In genomic region chr5:126124706-126125345, GRCh38 we compare ENCODE assay signal across 12 cellular contexts.
DNase-seq lines count a peak whose midpoint lies in the region; TF ChIP-seq lines count a peak whose summit lies in the region.
"Had no signal": no experiment of that assay in that cellular context is flagged by ENCODE, and none has a peak within 500 bp of the region (broad histone marks: within the 10 kb centered on the region; RNA-seq: fewer than 3 reads in every experiment).

No MANE protein-coding gene starts in this region.

- H3K9me3 Mint-ChIP-seq in activated CD4-positive, alpha-beta T cell treated with anti-CD3 and anti-CD28 coated beads, Interleukin-2, amount 10 ng/mL, durations not matched to agents 7 days and 5 days, result no peaks in the 10 kb centered on the region

- H3K4me2 ChIP-seq in hepatocyte, result no peak overlapping the region

- H2AFZ ChIP-seq in hepatocyte, result no peak overlapping the region

- no peak overlapping the region for H3K4me3 Mint-ChIP-seq in activated CD4-positive, alpha-beta T cell treated with anti-CD3 and anti-CD28 coated beads, Interleukin-2, amount 10 ng/mL, durations not matched to agents 7 days and 5 days
- H3K4me3 Mint-ChIP-seq: B cell had no signal

- peak; percentile 26 for DNase-seq in AG04449 (ENCODE audit: low read depth, low spot score)
- DNase-seq in adipocyte (ENCODE audit: low read depth), result peak; percentile 80
- DNase-seq in NCI-H526 (lab: John Stamatoyannopoulos, UW), result no peak
- no peak for DNase-seq in Ammon's horn (ENCODE audit: low spot score)
- no peak for DNase-seq in activated CD4-positive, alpha-beta T cell treated with anti-CD3 and anti-CD28 coated beads, Interleukin-2, amount 10 ng/mL, durations not matched to agents 7 days and 5 days
- DNase-seq in hepatocyte (ENCODE audit: low spot score), result no peak
- DNase-seq: islet precursor cell, posterior cingulate gyrus, upper lobe of right lung had no signal

- H3K4me1 ChIP-seq in HUES48 (ENCODE audit: control insufficient read depth, insufficient read depth, low read length) (peaks cover 34% of the 10 kb centered on the region), adipocyte (ENCODE audit: control insufficient read depth, insufficient read depth, low read length) (peaks cover 12% of the 10 kb centered on the region), iPS-18a (ENCODE audit: control insufficient read depth, low read depth, low read length) (peaks cover 42% of the 10 kb centered on the region), hepatocyte (ENCODE audit: insufficient read depth) (no peaks in the 10 kb centered on the region)
- H3K4me1 ChIP-seq: upper lobe of right lung had no signal

- H3K36me3 ChIP-seq in HUES48 (ENCODE audit: control insufficient read depth, insufficient read depth, low read length) (no peaks in the 10 kb centered on the region), adipocyte (ENCODE audit: control insufficient read depth, insufficient read depth, low read length, severe bottlenecking) (no peaks in the 10 kb centered on the region), iPS-18a (ENCODE audit: control insufficient read depth, low read depth, low read length) (no peaks in the 10 kb centered on the region), hepatocyte (replicated peaks; ENCODE audit: insufficient read depth, low read depth) (no peaks in the 10 kb centered on the region)
- H3K36me3 ChIP-seq: upper lobe of right lung had no signal

- no peaks in the 10 kb centered on the region for H4K20me1 ChIP-seq in hepatocyte (ENCODE audit: insufficient read depth, poor library complexity, severe bottlenecking)

- no peaks in the 10 kb centered on the region for H3K79me2 ChIP-seq in hepatocyte

- H3K36me3 Mint-ChIP-seq in activated CD4-positive, alpha-beta T cell treated with anti-CD3 and anti-CD28 coated beads, Interleukin-2, amount 10 ng/mL, durations not matched to agents 7 days and 5 days (ENCODE audit: low read depth), result no peaks in the 10 kb centered on the region

- H3K9me3 ChIP-seq in HUES48 (ENCODE audit: control insufficient read depth, insufficient read depth, low read length) (no peaks in the 10 kb centered on the region), adipocyte (ENCODE audit: control insufficient read depth, low read length) (no peaks in the 10 kb centered on the region), iPS-18a (ENCODE audit: control insufficient read depth, low read depth, low read length) (no peaks in the 10 kb centered on the region), hepatocyte (ENCODE audit: low read depth) (no peaks in the 10 kb centered on the region)
- H3K9me3 ChIP-seq: upper lobe of right lung had no signal

- H3K4me1 Mint-ChIP-seq in activated CD4-positive, alpha-beta T cell treated with anti-CD3 and anti-CD28 coated beads, Interleukin-2, amount 10 ng/mL, durations not matched to agents 7 days and 5 days, result no peaks in the 10 kb centered on the region
- H3K4me1 Mint-ChIP-seq: B cell had no signal

- CTCF ChIA-PET in AG04449 (lab: Yijun Ruan, JAX), result interaction anchor here (1.4 kb wide), 1 partner anchor 10 kb away, joined by 3 read pairs; no protein-coding TSS in a partner anchor
- CTCF ChIA-PET in activated CD4-positive, alpha-beta T cell treated with anti-CD3 and anti-CD28 coated beads, Interleukin-2, amount 10 ng/mL, durations not matched to agents 7 days and 5 days (lab: Charles Lee), result no interaction called here

- TF ChIP-seq CTCF in AG04449 (IDR thresholded peaks at IDR 0.05; ENCODE audit: insufficient read depth, low read length, missing control alignments) (no peak), hepatocyte (IDR thresholded peaks at IDR 0.05; ENCODE audit: poor library complexity) (no peak)

- H3K27ac Mint-ChIP-seq in activated CD4-positive, alpha-beta T cell treated with anti-CD3 and anti-CD28 coated beads, Interleukin-2, amount 10 ng/mL, durations not matched to agents 7 days and 5 days, result no peak overlapping the region
- H3K27ac Mint-ChIP-seq: B cell had no signal

- H3K4me3 ChIP-seq in AG04449 (ENCODE audit: low read depth, low read length) (no peak overlapping the region), HUES48 (ENCODE audit: low read depth, low read length) (no peak overlapping the region), adipocyte (ENCODE audit: low read length) (no peak overlapping the region), iPS-18a (ENCODE audit: low read length) (no peak overlapping the region), hepatocyte (no peak overlapping the region)
- H3K4me3 ChIP-seq: upper lobe of right lung had no signal

- no peaks in the 10 kb centered on the region for H3K27me3 Mint-ChIP-seq in activated CD4-positive, alpha-beta T cell treated with anti-CD3 and anti-CD28 coated beads, Interleukin-2, amount 10 ng/mL, durations not matched to agents 7 days and 5 days

- H3K9me2 ChIP-seq in hepatocyte (replicated peaks; ENCODE audit: insufficient read depth), result no peaks in the 10 kb centered on the region

- H3K27ac ChIP-seq in HUES48 (ENCODE audit: low read depth, low read length) (peak overlapping the region; percentile 77), iPS-18a (ENCODE audit: low read length) (peak overlapping the region; percentile 15), hepatocyte (no peak overlapping the region)
- H3K27ac ChIP-seq: upper lobe of right lung had no signal

- H3K9ac ChIP-seq in HUES48 (ENCODE audit: low read depth, low read length) (no peak overlapping the region), adipocyte (ENCODE audit: low read length) (no peak overlapping the region), iPS-18a (ENCODE audit: low read length) (peak overlapping the region; percentile 11)

- H3K27me3 ChIP-seq in HUES48 (ENCODE audit: control insufficient read depth, insufficient read depth, low read length) (no peaks in the 10 kb centered on the region), adipocyte (replicated peaks; ENCODE audit: control insufficient read depth, insufficient read depth, low read length) (no peaks in the 10 kb centered on the region), iPS-18a (ENCODE audit: control insufficient read depth, insufficient read depth, low read length) (no peaks in the 10 kb centered on the region), hepatocyte (no peaks in the 10 kb centered on the region)
- H3K27me3 ChIP-seq: upper lobe of right lung had no signal

- POLR2A ChIA-PET in AG04449 (lab: Yijun Ruan, JAX), result no interaction called here
- POLR2A ChIA-PET in activated CD4-positive, alpha-beta T cell treated with anti-CD3 and anti-CD28 coated beads, Interleukin-2, amount 10 ng/mL, durations not matched to agents 7 days and 5 days (lab: Charles Lee), result interaction anchor here (0.7 kb wide), 1 partner anchor 14 kb away, joined by 3 read pairs; no protein-coding TSS in a partner anchor

- 80% methylated on average over 4 of the region's 4 CpGs for WGBS in hepatocyte (ENCODE audit: low lambda C conversion rate, missing lambda C conversion rate)

Comparison
In these comparisons a context has a peak if more than half of its experiments do, and no peak if none do; other contexts are left out.
1. DNase-seq: peak in AG04449 (single experiment) and adipocyte (single experiment); none in NCI-H526 (0 of 2), Ammon's horn (single experiment), activated CD4-positive, alpha-beta T cell treated with anti-CD3 and anti-CD28 coated beads, Interleukin-2, amount 10 ng/mL, durations not matched to agents 7 days and 5 days (single experiment) and hepatocyte (single experiment).